Comparison of ENCODE assay signal across 11 cellular contexts in genomic region chr3:123090700-123091585, GRCh38. TPM values are rescaled to one million over a fixed set of nuclear protein-coding genes. Genes with fewer than 3 reads are reported as not detected.
A peak's percentile ranks its signal among the peaks of the same experiment; 100 is the strongest.
DNase-seq lines count a peak whose midpoint lies in the region; ATAC-seq and TF ChIP-seq lines count a peak whose summit lies in the region.
"Had no signal": no experiment of that assay in that cellular context is flagged by ENCODE, and none has a peak within 500 bp of the region (broad histone marks: within the 10 kb centered on the region; RNA-seq: fewer than 3 reads in every experiment).

No MANE protein-coding gene starts in this region.

- ATAC-seq in left cardiac atrium = no peak
- ATAC-seq in GM19351 (IDR thresholded peaks at IDR 0.05; ENCODE audit: unreplicated experiment) = no peak
- ATAC-seq in HG02870 (IDR thresholded peaks at IDR 0.05; ENCODE audit: unreplicated experiment) = no peak
- ATAC-seq in GM19467 (IDR thresholded peaks at IDR 0.05; ENCODE audit: unreplicated experiment) = no peak

- TF ChIP-seq CTCF in tibial artery (IDR thresholded peaks at IDR 0.05) = no peak

- peaks cover 0 to 55% (median 35%) of the 10 kb centered on the region in 4 donors for H3K4me1 ChIP-seq in tibial artery

- intact Hi-C loops in cardiac septum (cut with DNase I) = loop anchor here (5.0 kb wide), 1 partner anchor 61 kb away; no protein-coding TSS in a partner anchor
- intact Hi-C loops in left cardiac atrium (cut with DNase I) = no loop called here
- intact Hi-C loops in tibial artery (cut with DNase I; ENCODE audit: low total_unique reads) = no loop called here

- no peaks in the 10 kb centered on the region for H3K27me3 ChIP-seq in tibial artery
- H3K27me3 ChIP-seq: BE2C had no signal

- peak; percentile 44 for DNase-seq in cardiac septum (ENCODE audit: low spot score)
- no peak for DNase-seq in left cardiac atrium
- DNase-seq in NCI-H187 (lab: John Stamatoyannopoulos, UW) = peak; percentile 43 to 78
- DNase-seq in cerebellum (ENCODE audit: low spot score) = peak; percentile 17
- DNase-seq in tibial artery = peak in 1 of 2 donors; percentile 43
- DNase-seq: activated T-cell treated with anti-CD3 and anti-CD28 coated beads, Interleukin-2, amount 50 U/mL, for 1 hour; BE2C; stimulated activated CD4-positive, alpha-beta T cell treated with anti-CD3 and anti-CD28 coated beads, Interleukin-4, amount 100 ng/mL, for 4 hours had no signal

- no peak overlapping the region for H3K4me3 ChIP-seq in tibial artery

- no peaks in the 10 kb centered on the region for H3K9me3 ChIP-seq in tibial artery
- H3K9me3 ChIP-seq: BE2C had no signal

- peaks cover 0 to 18% (median 13%) of the 10 kb centered on the region in 3 donors for H3K36me3 ChIP-seq in tibial artery

- peak overlapping the region; percentile 68 to 76 for H3K27ac ChIP-seq in tibial artery

RNA-seq across cellular contexts. Expression of gene PDIA5, which starts 24.1 kb away (rescaled TPM):
- total RNA-seq in cardiac septum (8.8 TPM), left cardiac atrium (10 to 100 TPM in 1 of 2 donors, 1 to 10 TPM in 1; 9.0 to 15.5 TPM), cerebellum (8.9 TPM)
